In genomic region chr9:98867109-98867433, GRCh38 we compare ENCODE assay signal across 14 cellular contexts. TPM values are rescaled to one million over a fixed set of nuclear protein-coding genes. Genes with fewer than 3 reads are reported as not detected.
DNase-seq lines count a peak whose midpoint lies in the region; ATAC-seq and TF ChIP-seq lines count a peak whose summit lies in the region.
"Had no signal": no experiment of that assay in that cellular context is flagged by ENCODE, and none has a peak within 500 bp of the region (broad histone marks: within the 10 kb centered on the region; RNA-seq: fewer than 3 reads in every experiment).

No MANE protein-coding gene starts in this region.

- intact Hi-C loops in right cardiac atrium (cut with DNase I) (loop anchor here in 1 of 4 donors (10.0 kb wide), 1 partner anchor 78 kb away; the partner anchor contains the start of gene COL15A1), gastrocnemius medialis (cut with DNase I; ENCODE audit: low total_unique reads) (no loop called here)

- POLR2A ChIA-PET in RWPE1 (lab: Yijun Ruan, JAX; ENCODE audit: low non-redundant PET) = no interaction called here

- no peaks in the 10 kb centered on the region for H3K9me3 ChIP-seq in right cardiac atrium (ENCODE audit: control insufficient read depth, low read length)
- no peaks in the 10 kb centered on the region for H3K9me3 ChIP-seq in gastrocnemius medialis

- CTCF ChIA-PET in RWPE1 (lab: Yijun Ruan, JAX) = interaction anchor here (0.7 to 1.0 kb wide), 2 partner anchors 59 to 131 kb away, joined by 3 read pairs; no protein-coding TSS in a partner anchor

- in situ Hi-C loops in gastrocnemius medialis (cut with MboI; ENCODE audit: low sequenced_read_pairs in 4 of 4) = loop anchor here in 1 of 4 donors (10.0 kb wide), 1 partner anchor 128 kb away; no protein-coding TSS in a partner anchor

- WGBS in right cardiac atrium = 29% methylated on average over 1 of the region's 1 CpG

- no peak for TF ChIP-seq POLR2A in gastrocnemius medialis (IDR thresholded peaks at IDR 0.05)

- peak in 1 of 2 donors; percentile 25 for ATAC-seq in right cardiac atrium
- ATAC-seq in gastrocnemius medialis = peak in 1 of 2 donors; percentile 17
- no peak for ATAC-seq in HG03469 (IDR thresholded peaks at IDR 0.05; ENCODE audit: unreplicated experiment)
- ATAC-seq in GM18511 (IDR thresholded peaks at IDR 0.05; ENCODE audit: unreplicated experiment) = no peak

- H3K4me1 ChIP-seq in right cardiac atrium (ENCODE audit: control insufficient read depth, insufficient read depth, low read length) (peaks cover 16% of the 10 kb centered on the region), gastrocnemius medialis (peaks cover 4 to 43% of the 10 kb centered on the region in 2 donors)

- DNase-seq in GF-D8 (lab: John Stamatoyannopoulos, UW) (peak; percentile 43), RWPE1 (ENCODE audit: low spot score) (no peak), right cardiac atrium (no peak), gastrocnemius medialis (no peak), hepatic stellate cell (ENCODE audit: low spot score) (no peak), C1 segment of cervical spinal cord (lab: John Stamatoyannopoulos, UW) (no peak)
- DNase-seq: activated gamma-delta T cell treated with Interleukin-2 at 50 U/mL for 16 hours; NCI-H1436; NCI-H524 treated with DMSO at 0.1 percent for 48 hours; SHP77 treated with DMSO at 0.1 percent for 48 hours; stimulated activated CD4-positive, alpha-beta T cell treated with anti-CD3 and anti-CD28 coated beads, Interleukin-2, amount 100 ng/mL, for 24 hours had no signal

- H3K36me3 ChIP-seq in gastrocnemius medialis = no peaks in the 10 kb centered on the region

- TF ChIP-seq CTCF in RWPE1 (conservative IDR thresholded peaks at IDR 0.05; ENCODE audit: low read depth) (no peak), gastrocnemius medialis (IDR thresholded peaks at IDR 0.05 in 4 of 5, conservative IDR thresholded peaks at IDR 0.05 in 1 of 5) (no peak)

- H3K27me3 ChIP-seq in right cardiac atrium (ENCODE audit: control insufficient read depth, insufficient read depth) (no peaks in the 10 kb centered on the region), gastrocnemius medialis (no peaks in the 10 kb centered on the region)

- H3K27ac ChIP-seq in RWPE1 (peak overlapping the region; percentile 44; the same call in 1 of the 2 replicates), right cardiac atrium (ENCODE audit: low read length) (peak overlapping the region; percentile 77), gastrocnemius medialis (peak overlapping the region; percentile 61 to 74 (median 70))
- H3K27ac ChIP-seq: C4-2B had no signal

- H3K4me3 ChIP-seq in right cardiac atrium (ENCODE audit: low read length) (no peak overlapping the region), gastrocnemius medialis (no peak overlapping the region)

RNA-seq across cellular contexts. Expression of gene GALNT12, which starts 59.6 kb away (rescaled TPM):
- total RNA-seq in right cardiac atrium = 1 to 10 TPM in 1 of 4 donors, under 1 TPM in 3; 0.68 to 1.3 (median 0.92) TPM
- polyA plus RNA-seq in right cardiac atrium = 0.29 TPM
- total RNA-seq in gastrocnemius medialis = 1 to 10 TPM in 2 of 4 donors, under 1 TPM in 2; 0.55 to 1.6 (median 1.1) TPM
